Comparison of ENCODE assay signal across 32 cellular contexts in genomic region chr17:5200360-5200759, GRCh38. TPM values are rescaled to one million over a fixed set of nuclear protein-coding genes. Genes with fewer than 3 reads are reported as not detected.
"Had no signal": no experiment of that assay in that cellular context is flagged by ENCODE, and none has a peak within 500 bp of the region (broad histone marks: within the 10 kb centered on the region; RNA-seq: fewer than 3 reads in every experiment).

No MANE protein-coding gene starts in this region.

- H3K36me3 ChIP-seq: gastrocnemius medialis, pancreas, sigmoid colon had no signal

- ATAC-seq: activated naive CD8-positive, alpha-beta T cell treated with anti-CD3 and anti-CD28 coated beads, Interleukin-2, amount 50 U/mL, for 24 hours; activated T-cell treated with anti-CD3 and anti-CD28 coated beads, Interleukin-2, amount 50 U/mL, for 4 hours; activated T-helper 17 cell treated with anti-CD3 and anti-CD28 coated beads, Interleukin-2, amount 50 U/mL, for 72 hours; effector memory CD8-positive, alpha-beta T cell; gastrocnemius medialis; left colon; naive thymus-derived CD8-positive, alpha-beta T cell; pancreas; psoas muscle had no signal

- H3K4me1 ChIP-seq: gastrocnemius medialis, pancreas, psoas muscle, sigmoid colon, tibial nerve had no signal

- FAIRE-seq: kidney, pancreas, small intestine had no signal

- H3K27ac ChIP-seq: gastrocnemius medialis, pancreas, psoas muscle, sigmoid colon, tibial nerve had no signal

- H3K9me3 ChIP-seq: gastrocnemius medialis, pancreas, psoas muscle, sigmoid colon, tibial nerve had no signal

- H3K27me3 ChIP-seq: gastrocnemius medialis, pancreas, sigmoid colon, tibial nerve had no signal

- H3K4me3 ChIP-seq: gastrocnemius medialis, pancreas, psoas muscle, sigmoid colon, tibial nerve had no signal

- DNase-seq: activated CD4-positive, alpha-beta memory T cell treated with anti-CD3 and anti-CD28 coated beads, Interleukin-2, amount 10 ng/mL, durations not matched to agents 7 days and 5 days; activated CD4-positive, alpha-beta T cell treated with anti-CD3 and anti-CD28 coated beads for 1 hour; activated CD4-positive, alpha-beta T cell treated with anti-CD3 and anti-CD28 coated beads, Interleukin-2, amount 10 ng/mL, durations not matched to agents 7 days and 5 days; activated CD8-positive, alpha-beta memory T cell treated with anti-CD3 and anti-CD28 coated beads, Interleukin-2, amount 50 U/mL, for 48 hours; activated gamma-delta T cell treated with Interleukin-2 at 50 U/mL for 16 hours; activated naive CD8-positive, alpha-beta T cell treated with anti-CD3 and anti-CD28 coated beads, Interleukin-2, amount 50 U/mL, for 24 hours; activated T-cell treated with anti-CD3 and anti-CD28 coated beads, Interleukin-2, amount 50 U/mL, for 4 hours; amygdala; caudate nucleus; cortex of kidney; effector memory CD8-positive, alpha-beta T cell; erythroblast; gastrocnemius medialis; hippocampal formation; immature natural killer cell; kidney; left colon; midbrain; naive thymus-derived CD8-positive, alpha-beta T cell; nucleus accumbens; pancreas; psoas muscle; sigmoid colon; small intestine; stimulated activated CD4-positive, alpha-beta T cell treated with anti-CD3 and anti-CD28 coated beads, Interleukin-1b, Interleukin-23, amount 100 ng/mL, for 48 hours; stimulated activated CD4-positive, alpha-beta T cell treated with anti-CD3 and anti-CD28 coated beads, Interleukin-4, amount 100 ng/mL, for 4 hours; stimulated activated CD8-positive, alpha-beta memory T cell treated with anti-CD3 and anti-CD28 coated beads, Interleukin-4, amount 100 ng/mL, for 48 hours; stimulated activated naive CD4-positive, alpha-beta T cell had no signal

RNA-seq across cellular contexts. Expression of gene SCIMP, which starts 34.3 kb away (rescaled TPM):
- total RNA-seq: activated CD4-positive, alpha-beta memory T cell treated with anti-CD3 and anti-CD28 coated beads, Interleukin-2, amount 10 ng/mL, durations not matched to agents 7 days and 5 days; activated CD4-positive, alpha-beta T cell treated with anti-CD3 and anti-CD28 coated beads, Interleukin-2, amount 10 ng/mL, durations not matched to agents 7 days and 5 days; activated T-helper 17 cell treated with anti-CD3 and anti-CD28 coated beads, Interleukin-2, amount 50 U/mL, for 72 hours; chondrocyte; neural crest cell had no signal
